In the genomic region with DNA sequence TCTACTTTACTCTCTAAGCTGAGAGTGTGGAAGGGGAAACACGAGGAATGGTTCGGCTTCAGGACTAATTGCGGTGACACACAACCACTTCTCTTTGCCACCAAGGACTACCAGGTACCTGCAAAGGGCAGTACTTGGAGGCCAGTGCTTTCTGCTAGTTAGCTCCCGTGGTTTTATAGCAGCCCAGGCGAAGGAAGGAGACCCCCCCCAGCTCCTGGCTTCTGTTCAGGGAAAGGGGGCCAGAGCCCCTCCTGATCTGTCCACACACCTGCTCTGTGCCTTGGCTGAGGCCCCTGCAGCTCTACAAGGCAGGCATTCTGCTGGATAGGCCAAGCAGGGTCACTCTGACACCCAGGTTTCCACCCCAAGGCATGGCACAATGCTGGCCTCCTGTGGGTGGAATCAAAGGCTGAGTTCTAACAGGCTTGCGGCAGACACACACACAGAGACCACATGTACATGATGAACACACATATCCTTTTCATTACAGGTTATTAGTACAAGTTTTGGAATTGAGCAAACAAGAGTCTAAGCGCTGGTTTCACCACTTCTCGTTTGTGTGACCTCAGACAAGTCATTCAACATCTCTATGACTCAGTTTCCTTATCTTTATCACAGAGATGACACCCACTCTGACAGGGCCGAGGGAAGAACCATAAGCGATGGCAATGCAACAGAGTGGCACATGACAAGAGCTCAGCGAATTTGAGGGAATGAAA, we compare ENCODE assay signal across 1 cellular context.
TF ChIP-seq lines count a peak whose summit lies in the region.

No MANE protein-coding gene starts in this region.

TF ChIP-seq in K562, 482 proteins besides CTCF, POLR2A, EP300 and RAD21 (continued from another document and continues in another):
- TF ChIP-seq, protein P1, sequence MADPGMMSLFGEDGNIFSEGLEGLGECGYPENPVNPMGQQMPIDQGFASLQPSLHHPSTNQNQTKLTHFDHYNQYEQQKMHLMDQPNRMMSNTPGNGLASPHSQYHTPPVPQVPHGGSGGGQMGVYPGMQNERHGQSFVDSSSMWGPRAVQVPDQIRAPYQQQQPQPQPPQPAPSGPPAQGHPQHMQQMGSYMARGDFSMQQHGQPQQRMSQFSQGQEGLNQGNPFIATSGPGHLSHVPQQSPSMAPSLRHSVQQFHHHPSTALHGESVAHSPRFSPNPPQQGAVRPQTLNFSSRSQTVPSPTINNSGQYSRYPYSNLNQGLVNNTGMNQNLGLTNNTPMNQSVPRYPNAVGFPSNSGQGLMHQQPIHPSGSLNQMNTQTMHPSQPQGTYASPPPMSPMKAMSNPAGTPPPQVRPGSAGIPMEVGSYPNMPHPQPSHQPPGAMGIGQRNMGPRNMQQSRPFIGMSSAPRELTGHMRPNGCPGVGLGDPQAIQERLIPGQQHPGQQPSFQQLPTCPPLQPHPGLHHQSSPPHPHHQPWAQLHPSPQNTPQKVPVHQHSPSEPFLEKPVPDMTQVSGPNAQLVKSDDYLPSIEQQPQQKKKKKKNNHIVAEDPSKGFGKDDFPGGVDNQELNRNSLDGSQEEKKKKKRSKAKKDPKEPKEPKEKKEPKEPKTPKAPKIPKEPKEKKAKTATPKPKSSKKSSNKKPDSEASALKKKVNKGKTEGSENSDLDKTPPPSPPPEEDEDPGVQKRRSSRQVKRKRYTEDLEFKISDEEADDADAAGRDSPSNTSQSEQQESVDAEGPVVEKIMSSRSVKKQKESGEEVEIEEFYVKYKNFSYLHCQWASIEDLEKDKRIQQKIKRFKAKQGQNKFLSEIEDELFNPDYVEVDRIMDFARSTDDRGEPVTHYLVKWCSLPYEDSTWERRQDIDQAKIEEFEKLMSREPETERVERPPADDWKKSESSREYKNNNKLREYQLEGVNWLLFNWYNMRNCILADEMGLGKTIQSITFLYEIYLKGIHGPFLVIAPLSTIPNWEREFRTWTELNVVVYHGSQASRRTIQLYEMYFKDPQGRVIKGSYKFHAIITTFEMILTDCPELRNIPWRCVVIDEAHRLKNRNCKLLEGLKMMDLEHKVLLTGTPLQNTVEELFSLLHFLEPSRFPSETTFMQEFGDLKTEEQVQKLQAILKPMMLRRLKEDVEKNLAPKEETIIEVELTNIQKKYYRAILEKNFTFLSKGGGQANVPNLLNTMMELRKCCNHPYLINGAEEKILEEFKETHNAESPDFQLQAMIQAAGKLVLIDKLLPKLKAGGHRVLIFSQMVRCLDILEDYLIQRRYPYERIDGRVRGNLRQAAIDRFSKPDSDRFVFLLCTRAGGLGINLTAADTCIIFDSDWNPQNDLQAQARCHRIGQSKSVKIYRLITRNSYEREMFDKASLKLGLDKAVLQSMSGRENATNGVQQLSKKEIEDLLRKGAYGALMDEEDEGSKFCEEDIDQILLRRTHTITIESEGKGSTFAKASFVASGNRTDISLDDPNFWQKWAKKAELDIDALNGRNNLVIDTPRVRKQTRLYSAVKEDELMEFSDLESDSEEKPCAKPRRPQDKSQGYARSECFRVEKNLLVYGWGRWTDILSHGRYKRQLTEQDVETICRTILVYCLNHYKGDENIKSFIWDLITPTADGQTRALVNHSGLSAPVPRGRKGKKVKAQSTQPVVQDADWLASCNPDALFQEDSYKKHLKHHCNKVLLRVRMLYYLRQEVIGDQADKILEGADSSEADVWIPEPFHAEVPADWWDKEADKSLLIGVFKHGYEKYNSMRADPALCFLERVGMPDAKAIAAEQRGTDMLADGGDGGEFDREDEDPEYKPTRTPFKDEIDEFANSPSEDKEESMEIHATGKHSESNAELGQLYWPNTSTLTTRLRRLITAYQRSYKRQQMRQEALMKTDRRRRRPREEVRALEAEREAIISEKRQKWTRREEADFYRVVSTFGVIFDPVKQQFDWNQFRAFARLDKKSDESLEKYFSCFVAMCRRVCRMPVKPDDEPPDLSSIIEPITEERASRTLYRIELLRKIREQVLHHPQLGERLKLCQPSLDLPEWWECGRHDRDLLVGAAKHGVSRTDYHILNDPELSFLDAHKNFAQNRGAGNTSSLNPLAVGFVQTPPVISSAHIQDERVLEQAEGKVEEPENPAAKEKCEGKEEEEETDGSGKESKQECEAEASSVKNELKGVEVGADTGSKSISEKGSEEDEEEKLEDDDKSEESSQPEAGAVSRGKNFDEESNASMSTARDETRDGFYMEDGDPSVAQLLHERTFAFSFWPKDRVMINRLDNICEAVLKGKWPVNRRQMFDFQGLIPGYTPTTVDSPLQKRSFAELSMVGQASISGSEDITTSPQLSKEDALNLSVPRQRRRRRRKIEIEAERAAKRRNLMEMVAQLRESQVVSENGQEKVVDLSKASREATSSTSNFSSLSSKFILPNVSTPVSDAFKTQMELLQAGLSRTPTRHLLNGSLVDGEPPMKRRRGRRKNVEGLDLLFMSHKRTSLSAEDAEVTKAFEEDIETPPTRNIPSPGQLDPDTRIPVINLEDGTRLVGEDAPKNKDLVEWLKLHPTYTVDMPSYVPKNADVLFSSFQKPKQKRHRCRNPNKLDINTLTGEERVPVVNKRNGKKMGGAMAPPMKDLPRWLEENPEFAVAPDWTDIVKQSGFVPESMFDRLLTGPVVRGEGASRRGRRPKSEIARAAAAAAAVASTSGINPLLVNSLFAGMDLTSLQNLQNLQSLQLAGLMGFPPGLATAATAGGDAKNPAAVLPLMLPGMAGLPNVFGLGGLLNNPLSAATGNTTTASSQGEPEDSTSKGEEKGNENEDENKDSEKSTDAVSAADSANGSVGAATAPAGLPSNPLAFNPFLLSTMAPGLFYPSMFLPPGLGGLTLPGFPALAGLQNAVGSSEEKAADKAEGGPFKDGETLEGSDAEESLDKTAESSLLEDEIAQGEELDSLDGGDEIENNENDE (IDR thresholded peaks at IDR 0.05; ENCODE audit: low read depth, low read length): no peak
- TF ChIP-seq, protein P2, sequence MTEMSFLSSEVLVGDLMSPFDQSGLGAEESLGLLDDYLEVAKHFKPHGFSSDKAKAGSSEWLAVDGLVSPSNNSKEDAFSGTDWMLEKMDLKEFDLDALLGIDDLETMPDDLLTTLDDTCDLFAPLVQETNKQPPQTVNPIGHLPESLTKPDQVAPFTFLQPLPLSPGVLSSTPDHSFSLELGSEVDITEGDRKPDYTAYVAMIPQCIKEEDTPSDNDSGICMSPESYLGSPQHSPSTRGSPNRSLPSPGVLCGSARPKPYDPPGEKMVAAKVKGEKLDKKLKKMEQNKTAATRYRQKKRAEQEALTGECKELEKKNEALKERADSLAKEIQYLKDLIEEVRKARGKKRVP (CRISPR knock-in tag; IDR thresholded peaks at IDR 0.05): no peak
- TF ChIP-seq ZNF347 (CRISPR knock-in tag; IDR thresholded peaks at IDR 0.05; ENCODE audit: low read depth) (no peak), MTA3 (IDR thresholded peaks at IDR 0.05; ENCODE audit: borderline replicate concordance) (no peak), JUN (IDR thresholded peaks at IDR 0.05; ENCODE audit: borderline replicate concordance, low read depth, low read length) (peak; percentile 94), JUN (CRISPR knock-in tag; IDR thresholded peaks at IDR 0.05; ENCODE audit: borderline replicate concordance) (no peak), BRD9 (IDR thresholded peaks at IDR 0.05; ENCODE audit: low read depth, partially characterized antibody) (no peak), KDM2B (CRISPR knock-in tag; IDR thresholded peaks at IDR 0.05) (no peak), PHF20 (IDR thresholded peaks at IDR 0.05; ENCODE audit: partially characterized antibody) (no peak), SRF (CRISPR knock-in tag; IDR thresholded peaks at IDR 0.05) (0 out of 4 replicates have a peak, but pooled peaks of 1 of the 2 experiments have one; percentile 12), NFATC3 (IDR thresholded peaks at IDR 0.05) (no peak), CBFA2T2 (conservative IDR thresholded peaks at IDR 0.05) (no peak), NR2C2 (CRISPR knock-in tag; IDR thresholded peaks at IDR 0.05) (no peak), NR2C2 (tag; IDR thresholded peaks at IDR 0.05) (no peak), SP1 (CRISPR knock-in tag; IDR thresholded peaks at IDR 0.05) (no peak), ATF7 (IDR thresholded peaks at IDR 0.05) (no peak), ZNF217 (CRISPR knock-in tag; IDR thresholded peaks at IDR 0.05) (no peak), PHTF2 (CRISPR knock-in tag; IDR thresholded peaks at IDR 0.05) (no peak), ILF3 (IDR thresholded peaks at IDR 0.05; ENCODE audit: borderline replicate concordance) (no peak), RBM39 (optimal IDR thresholded peaks at IDR 0.05; ENCODE audit: low read depth, low read length) (no peak), ZNF354B (CRISPR knock-in tag; IDR thresholded peaks at IDR 0.05) (no peak), MTA1 (IDR thresholded peaks at IDR 0.05; ENCODE audit: borderline replicate concordance) (no peak), MEF2A (IDR thresholded peaks at IDR 0.05; ENCODE audit: control insufficient read depth, low read depth, low read length) (no peak), TOE1 (IDR thresholded peaks at IDR 0.05; ENCODE audit: borderline replicate concordance) (no peak), TOE1 (CRISPR knock-in tag; IDR thresholded peaks at IDR 0.05; ENCODE audit: borderline replicate concordance, low read depth) (no peak), ZNF764 (CRISPR knock-in tag; IDR thresholded peaks at IDR 0.05; ENCODE audit: low read depth) (peak; percentile 55; the same call in 1 of the 2 replicates), THRAP3 (IDR thresholded peaks at IDR 0.05; ENCODE audit: borderline replicate concordance) (no peak), SNIP1 (IDR thresholded peaks at IDR 0.05; ENCODE audit: low read depth) (no peak), CBX8 (IDR thresholded peaks at IDR 0.05; ENCODE audit: borderline replicate concordance, extremely low read depth, low read depth, low read length, poor library complexity, severe bottlenecking) (no peak)
- TF ChIP-seq, protein P3, sequence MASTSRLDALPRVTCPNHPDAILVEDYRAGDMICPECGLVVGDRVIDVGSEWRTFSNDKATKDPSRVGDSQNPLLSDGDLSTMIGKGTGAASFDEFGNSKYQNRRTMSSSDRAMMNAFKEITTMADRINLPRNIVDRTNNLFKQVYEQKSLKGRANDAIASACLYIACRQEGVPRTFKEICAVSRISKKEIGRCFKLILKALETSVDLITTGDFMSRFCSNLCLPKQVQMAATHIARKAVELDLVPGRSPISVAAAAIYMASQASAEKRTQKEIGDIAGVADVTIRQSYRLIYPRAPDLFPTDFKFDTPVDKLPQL (IDR thresholded peaks at IDR 0.05; ENCODE audit: extremely low read depth, insufficient read length): no peak
- TF ChIP-seq, protein P4, sequence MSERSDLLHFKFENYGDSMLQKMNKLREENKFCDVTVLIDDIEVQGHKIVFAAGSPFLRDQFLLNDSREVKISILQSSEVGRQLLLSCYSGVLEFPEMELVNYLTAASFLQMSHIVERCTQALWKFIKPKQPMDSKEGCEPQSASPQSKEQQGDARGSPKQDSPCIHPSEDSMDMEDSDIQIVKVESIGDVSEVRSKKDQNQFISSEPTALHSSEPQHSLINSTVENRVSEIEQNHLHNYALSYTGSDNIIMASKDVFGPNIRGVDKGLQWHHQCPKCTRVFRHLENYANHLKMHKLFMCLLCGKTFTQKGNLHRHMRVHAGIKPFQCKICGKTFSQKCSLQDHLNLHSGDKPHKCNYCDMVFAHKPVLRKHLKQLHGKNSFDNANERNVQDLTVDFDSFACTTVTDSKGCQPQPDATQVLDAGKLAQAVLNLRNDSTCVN (CRISPR knock-in tag; IDR thresholded peaks at IDR 0.05): no peak
- TF ChIP-seq, protein P5, sequence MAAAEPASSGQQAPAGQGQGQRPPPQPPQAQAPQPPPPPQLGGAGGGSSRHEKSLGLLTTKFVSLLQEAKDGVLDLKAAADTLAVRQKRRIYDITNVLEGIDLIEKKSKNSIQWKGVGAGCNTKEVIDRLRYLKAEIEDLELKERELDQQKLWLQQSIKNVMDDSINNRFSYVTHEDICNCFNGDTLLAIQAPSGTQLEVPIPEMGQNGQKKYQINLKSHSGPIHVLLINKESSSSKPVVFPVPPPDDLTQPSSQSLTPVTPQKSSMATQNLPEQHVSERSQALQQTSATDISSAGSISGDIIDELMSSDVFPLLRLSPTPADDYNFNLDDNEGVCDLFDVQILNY (CRISPR knock-in tag; IDR thresholded peaks at IDR 0.05): 0 out of 2 replicates have a peak, but pooled peaks have one; percentile 15
- TF ChIP-seq, protein P6, sequence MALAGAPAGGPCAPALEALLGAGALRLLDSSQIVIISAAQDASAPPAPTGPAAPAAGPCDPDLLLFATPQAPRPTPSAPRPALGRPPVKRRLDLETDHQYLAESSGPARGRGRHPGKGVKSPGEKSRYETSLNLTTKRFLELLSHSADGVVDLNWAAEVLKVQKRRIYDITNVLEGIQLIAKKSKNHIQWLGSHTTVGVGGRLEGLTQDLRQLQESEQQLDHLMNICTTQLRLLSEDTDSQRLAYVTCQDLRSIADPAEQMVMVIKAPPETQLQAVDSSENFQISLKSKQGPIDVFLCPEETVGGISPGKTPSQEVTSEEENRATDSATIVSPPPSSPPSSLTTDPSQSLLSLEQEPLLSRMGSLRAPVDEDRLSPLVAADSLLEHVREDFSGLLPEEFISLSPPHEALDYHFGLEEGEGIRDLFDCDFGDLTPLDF (CRISPR knock-in tag; IDR thresholded peaks at IDR 0.05): no peak
- TF ChIP-seq, protein P7, sequence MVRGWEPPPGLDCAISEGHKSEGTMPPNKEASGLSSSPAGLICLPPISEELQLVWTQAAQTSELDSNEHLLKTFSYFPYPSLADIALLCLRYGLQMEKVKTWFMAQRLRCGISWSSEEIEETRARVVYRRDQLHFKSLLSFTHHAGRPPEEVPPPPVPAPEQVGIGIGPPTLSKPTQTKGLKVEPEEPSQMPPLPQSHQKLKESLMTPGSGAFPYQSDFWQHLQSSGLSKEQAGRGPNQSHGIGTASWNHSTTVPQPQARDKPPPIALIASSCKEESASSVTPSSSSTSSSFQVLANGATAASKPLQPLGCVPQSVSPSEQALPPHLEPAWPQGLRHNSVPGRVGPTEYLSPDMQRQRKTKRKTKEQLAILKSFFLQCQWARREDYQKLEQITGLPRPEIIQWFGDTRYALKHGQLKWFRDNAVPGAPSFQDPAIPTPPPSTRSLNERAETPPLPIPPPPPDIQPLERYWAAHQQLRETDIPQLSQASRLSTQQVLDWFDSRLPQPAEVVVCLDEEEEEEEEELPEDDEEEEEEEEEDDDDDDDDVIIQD (CRISPR knock-in tag; IDR thresholded peaks at IDR 0.05): peak; percentile 75; the same call in 1 of the 2 replicates
- TF ChIP-seq, protein P8, sequence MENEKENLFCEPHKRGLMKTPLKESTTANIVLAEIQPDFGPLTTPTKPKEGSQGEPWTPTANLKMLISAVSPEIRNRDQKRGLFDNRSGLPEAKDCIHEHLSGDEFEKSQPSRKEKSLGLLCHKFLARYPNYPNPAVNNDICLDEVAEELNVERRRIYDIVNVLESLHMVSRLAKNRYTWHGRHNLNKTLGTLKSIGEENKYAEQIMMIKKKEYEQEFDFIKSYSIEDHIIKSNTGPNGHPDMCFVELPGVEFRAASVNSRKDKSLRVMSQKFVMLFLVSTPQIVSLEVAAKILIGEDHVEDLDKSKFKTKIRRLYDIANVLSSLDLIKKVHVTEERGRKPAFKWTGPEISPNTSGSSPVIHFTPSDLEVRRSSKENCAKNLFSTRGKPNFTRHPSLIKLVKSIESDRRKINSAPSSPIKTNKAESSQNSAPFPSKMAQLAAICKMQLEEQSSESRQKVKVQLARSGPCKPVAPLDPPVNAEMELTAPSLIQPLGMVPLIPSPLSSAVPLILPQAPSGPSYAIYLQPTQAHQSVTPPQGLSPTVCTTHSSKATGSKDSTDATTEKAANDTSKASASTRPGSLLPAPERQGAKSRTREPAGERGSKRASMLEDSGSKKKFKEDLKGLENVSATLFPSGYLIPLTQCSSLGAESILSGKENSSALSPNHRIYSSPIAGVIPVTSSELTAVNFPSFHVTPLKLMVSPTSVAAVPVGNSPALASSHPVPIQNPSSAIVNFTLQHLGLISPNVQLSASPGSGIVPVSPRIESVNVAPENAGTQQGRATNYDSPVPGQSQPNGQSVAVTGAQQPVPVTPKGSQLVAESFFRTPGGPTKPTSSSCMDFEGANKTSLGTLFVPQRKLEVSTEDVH (IDR thresholded peaks at IDR 0.05; ENCODE audit: low read depth, partially characterized antibody): no peak
